In genomic region chr11:95147364-95147905, GRCh38 we compare ENCODE assay signal across 9 cellular contexts. TPM values are rescaled to one million over a fixed set of nuclear protein-coding genes. Genes with fewer than 3 reads are reported as not detected.
DNase-seq lines count a peak whose midpoint lies in the region; ATAC-seq and TF ChIP-seq lines count a peak whose summit lies in the region.
"Had no signal": no experiment of that assay in that cellular context is flagged by ENCODE, and none has a peak within 500 bp of the region (broad histone marks: within the 10 kb centered on the region; RNA-seq: fewer than 3 reads in every experiment).

No MANE protein-coding gene starts in this region.

- H3K36me3 ChIP-seq in kidney epithelial cell (ENCODE audit: control insufficient read depth, insufficient read depth, low read length), result no peaks in the 10 kb centered on the region

- no peak overlapping the region for H3K4me3 ChIP-seq in kidney epithelial cell (ENCODE audit: low read depth, low read length)

- DNase-seq in A172 (ENCODE audit: low spot score) (peak; percentile 82), HS-5 (ENCODE audit: low read depth) (peak; percentile 75), amniotic stem cell (lab: John Stamatoyannopoulos, UW) (peak; percentile 79), kidney epithelial cell (ENCODE audit: low read depth) (peak; percentile 55)
- DNase-seq: DND-41 had no signal

- H3K27me3 ChIP-seq in kidney epithelial cell (ENCODE audit: control insufficient read depth, insufficient read depth, low read length), result no peaks in the 10 kb centered on the region

- ATAC-seq in HG02938 (IDR thresholded peaks at IDR 0.05; ENCODE audit: unreplicated experiment), result no peak
- ATAC-seq in HG03571 (IDR thresholded peaks at IDR 0.05; ENCODE audit: unreplicated experiment), result no peak
- ATAC-seq in GM21723 (IDR thresholded peaks at IDR 0.05; ENCODE audit: unreplicated experiment), result no peak
- no peak for ATAC-seq in GM21717 (IDR thresholded peaks at IDR 0.05; ENCODE audit: unreplicated experiment)

- TF ChIP-seq CTCF in kidney epithelial cell (IDR thresholded peaks at IDR 0.05; ENCODE audit: insufficient read depth, low read length, poor library complexity, severe bottlenecking), result no peak

RNA-seq across cellular contexts. Expression of gene ENDOD1, which starts 57.8 kb away (rescaled TPM):
- total RNA-seq in A172 (2014; rRNA removed; shearing (Covaris generic)), result 0.83 and 0.96 TPM in 2 replicates
- total RNA-seq in kidney epithelial cell, result 33.1 and 38.4 TPM in 2 replicates

Comparison
In these comparisons a context has a peak if more than half of its experiments do, and no peak if none do; other contexts are left out.
1. RNA of gene ENDOD1, which starts 57.8 kb away (total RNA-seq): 33.1 to 38.4 TPM in kidney epithelial cell; 0.83 to 0.96 TPM in A172; every median in the first group is over 10 times any median in the second.
2. Peak in every context shown above with its lines, with median percentiles within 50 percentile points of each other: DNase-seq.